Comparison of ENCODE assay signal across 1 cellular context in genomic region chr3:36178018-36178417, GRCh38.
TF ChIP-seq lines count a peak whose summit lies in the region.

No MANE protein-coding gene starts in this region.

TF ChIP-seq in SK-N-SH, 30 proteins besides CTCF, POLR2A, EP300 and RAD21 (continued from another document):
- TF ChIP-seq REST (IDR thresholded peaks at IDR 0.05; ENCODE audit: low read depth, low read length): no peak
- no peak for TF ChIP-seq USF2 (IDR thresholded peaks at IDR 0.05; ENCODE audit: borderline replicate concordance, low read depth, low read length)
- TF ChIP-seq FOSL2 (IDR thresholded peaks at IDR 0.05; ENCODE audit: borderline replicate concordance, low read depth): peak; percentile 36; the same call in 1 of the 2 replicates
- TF ChIP-seq RXRA (IDR thresholded peaks at IDR 0.05; ENCODE audit: borderline replicate concordance, low read depth): no peak
- no peak for TF ChIP-seq ZBTB33 (IDR thresholded peaks at IDR 0.05; ENCODE audit: borderline replicate concordance, low read depth)
- peak; percentile 79 for TF ChIP-seq TCF12 (IDR thresholded peaks at IDR 0.05)
- no peak for TF ChIP-seq SMC3 (IDR thresholded peaks at IDR 0.05; ENCODE audit: low read depth, low read length)
- no peak for TF ChIP-seq TAF1 (IDR thresholded peaks at IDR 0.05; ENCODE audit: borderline replicate concordance, low read depth, low read length)
- no peak; the same call in 1 of the 2 replicates for TF ChIP-seq NFIC (IDR thresholded peaks at IDR 0.05; ENCODE audit: borderline replicate concordance)
- no peak for TF ChIP-seq TEAD4 (IDR thresholded peaks at IDR 0.05; ENCODE audit: borderline replicate concordance, insufficient read depth)
- TF ChIP-seq SIN3A (IDR thresholded peaks at IDR 0.05; ENCODE audit: borderline replicate concordance, low read depth, low read length): no peak
- TF ChIP-seq FOXM1 (IDR thresholded peaks at IDR 0.05; ENCODE audit: low read depth): no peak
- no peak for TF ChIP-seq RFX5 (IDR thresholded peaks at IDR 0.05; ENCODE audit: low read length)
- TF ChIP-seq POLR2AphosphoS5 (IDR thresholded peaks at IDR 0.05; ENCODE audit: low read depth, low read length): no peak
TF ChIP-seq in SK-N-SH: peak in this region for 5.
